In the genomic region with DNA sequence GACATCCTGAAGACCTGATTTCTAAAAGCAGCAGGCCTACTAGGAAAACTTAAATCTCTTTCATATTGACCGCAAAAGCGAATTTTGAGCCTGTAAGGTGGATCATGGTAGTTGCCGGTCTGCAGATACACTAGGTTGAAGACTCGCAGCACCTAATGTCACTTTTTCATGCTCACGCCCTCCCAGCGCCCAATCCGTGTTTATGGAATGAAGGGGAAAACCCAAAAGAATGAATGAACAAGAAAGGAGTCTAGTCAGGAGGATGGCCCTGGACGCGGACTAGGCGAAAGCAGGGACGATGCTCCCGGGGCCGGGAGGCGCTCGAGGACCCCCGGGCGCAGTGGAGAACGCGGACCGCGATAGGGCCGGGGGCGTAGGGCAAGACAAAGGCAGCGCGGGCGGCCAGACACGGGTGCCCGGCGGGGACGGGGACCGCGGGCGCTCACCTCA, we compare ENCODE assay signal across 8 cellular contexts. TPM values are rescaled to one million over a fixed set of nuclear protein-coding genes. Genes with fewer than 3 reads are reported as not detected.
A peak's percentile ranks its signal among the peaks of the same experiment; 100 is the strongest.
DNase-seq lines count a peak whose midpoint lies in the region; ATAC-seq, FAIRE-seq and TF ChIP-seq lines count a peak whose summit lies in the region.

No MANE protein-coding gene starts in this region.

- H3K27ac ChIP-seq in lower lobe of right lung, result peak overlapping the region; percentile 92
- H3K27ac ChIP-seq in upper lobe of left lung, result peak overlapping the region; percentile 85 to 94 (median 90)

- H3K9me3 ChIP-seq in lower lobe of right lung (no peaks in the 10 kb centered on the region), upper lobe of left lung (no peaks in the 10 kb centered on the region)

- H3K4me1 Mint-ChIP-seq in brain, result peaks cover 65% of the 10 kb centered on the region

- H3K4me3 ChIP-seq in lower lobe of right lung (peak overlapping the region; percentile 68), upper lobe of left lung (peak overlapping the region; percentile 45 to 84 (median 74))

- no peak for FAIRE-seq in RCC 7860 (lab: Jason Lieb, UNC)

- peak overlapping the region; percentile 94 to 99 (median 98) for H3K4me3 Mint-ChIP-seq in brain

- peaks cover 31% of the 10 kb centered on the region for H3K27me3 Mint-ChIP-seq in brain

- H3K27me3 ChIP-seq in lower lobe of right lung (ENCODE audit: low read depth) (no peaks in the 10 kb centered on the region), upper lobe of left lung (peaks cover 0 to 1% (median 0%) of the 10 kb centered on the region in 4 donors)

- TF ChIP-seq POLR2A in upper lobe of left lung (IDR thresholded peaks at IDR 0.05), result no peak

- H3K9me3 Mint-ChIP-seq in brain, result peaks cover 0 to 7% (median 3%) of the 10 kb centered on the region in 5 experiments

- TF ChIP-seq EP300 in upper lobe of left lung (IDR thresholded peaks at IDR 0.05), result no peak

- TF ChIP-seq CTCF in brain (conservative IDR thresholded peaks at IDR 0.05) (no peak), lower lobe of right lung (IDR thresholded peaks at IDR 0.05) (no peak), upper lobe of left lung (IDR thresholded peaks at IDR 0.05) (no peak)

- H3K36me3 ChIP-seq in lower lobe of right lung (no peaks in the 10 kb centered on the region), upper lobe of left lung (no peaks in the 10 kb centered on the region)

- intact Hi-C loops in lower lobe of right lung (cut with DNase I), result loop anchor here (10.0 kb wide), 1 partner anchor 111 kb away; no protein-coding TSS in a partner anchor

- no peak for ATAC-seq in lower lobe of right lung
- no peak for ATAC-seq in upper lobe of left lung (ENCODE audit: low FRiP score in 2 of 2)
- no peak for ATAC-seq in HG02970 (IDR thresholded peaks at IDR 0.05; ENCODE audit: low FRiP score, unreplicated experiment)

- WGBS in upper lobe of left lung, 2 donors, result 1 to 3% methylated on average over 33 of the region's 33 CpGs

- peak; percentile 52 for DNase-seq in G401 (ENCODE audit: low spot score)
- DNase-seq in NCI-H1092 (lab: John Stamatoyannopoulos, UW), result peak; percentile 5
- no peak for DNase-seq in lower lobe of right lung
- DNase-seq in upper lobe of left lung, result no peak
- no peak for DNase-seq in NCI-H146 treated with DMSO at 0.1 percent for 48 hours (lab: John Stamatoyannopoulos, UW; ENCODE audit: unreplicated experiment)
- DNase-seq in RCC 7860 (ENCODE audit: low spot score), result no peak

- peaks cover 14% of the 10 kb centered on the region for H3K36me3 Mint-ChIP-seq in brain

- peak overlapping the region; percentile 77 to 96 (median 91) for H3K27ac Mint-ChIP-seq in brain

- in situ Hi-C loops in G401 (cut with HindIII; ENCODE audit: low sequenced_read_pairs), result no loop called here

- peaks cover 38% of the 10 kb centered on the region for H3K4me1 ChIP-seq in lower lobe of right lung
- peaks cover 14 to 39% (median 19%) of the 10 kb centered on the region in 4 donors for H3K4me1 ChIP-seq in upper lobe of left lung

RNA-seq across cellular contexts. Expression of gene GCLC, which starts 0.8 kb away (rescaled TPM):
- 6.2 and 17.2 TPM in 2 replicates for total RNA-seq in G401 (2014; rRNA removed; shearing (Covaris generic))
- polyA plus RNA-seq in brain (ENCODE audit: insufficient read depth, low read depth, low replicate concordance), result 25.7 TPM
- total RNA-seq in lower lobe of right lung (37.0 TPM), upper lobe of left lung (10 to 100 TPM; 21.9 to 60.2 (median 27.2) TPM)

Comparison
In these comparisons a context has a peak if more than half of its experiments do, and no peak if none do; other contexts are left out.
1. DNase-seq: peak in G401 (single experiment) and NCI-H1092 (single experiment); none in lower lobe of right lung (single experiment), upper lobe of left lung (0 of 2), NCI-H146 treated with DMSO at 0.1 percent for 48 hours (single experiment) and RCC 7860 (single experiment).